Comparison of ENCODE assay signal across 20 cellular contexts in genomic region chr5:9194509-9194908, GRCh38.
DNase-seq lines count a peak whose midpoint lies in the region; ATAC-seq and TF ChIP-seq lines count a peak whose summit lies in the region.
"Had no signal": no experiment of that assay in that cellular context is flagged by ENCODE, and none has a peak within 500 bp of the region (broad histone marks: within the 10 kb centered on the region; RNA-seq: fewer than 3 reads in every experiment).

No MANE protein-coding gene starts in this region.

- H3K4me3 ChIP-seq in SK-N-SH (ENCODE audit: low read depth in 2 of 2, low read length in 1 of 2) (no peak overlapping the region), fibroblast of mammary gland (ENCODE audit: control insufficient read depth, low read depth, low read length) (no peak overlapping the region), prostate gland (no peak overlapping the region)
- H3K4me3 ChIP-seq: colonic mucosa had no signal

- H3K27ac ChIP-seq in SK-N-SH (ENCODE audit: low read depth in 2 of 2, low read length in 1 of 2), result peak overlapping the region in 1 of 2 experiments; percentile 58; a peak in 1 of 4 replicates
- H3K27ac ChIP-seq in prostate gland, result no peak overlapping the region
- H3K27ac ChIP-seq: colonic mucosa, parathyroid adenoma had no signal

- no peaks in the 10 kb centered on the region for H3K36me3 ChIP-seq in SK-N-SH (replicated peaks in 1 of 2; ENCODE audit: control insufficient read depth in 1 of 2, insufficient read depth in 2 of 2, low read length in 1 of 2)
- H3K36me3 ChIP-seq in prostate gland, result no peaks in the 10 kb centered on the region
- H3K36me3 ChIP-seq: colonic mucosa had no signal

- H3K4me2 ChIP-seq in SK-N-SH, result no peak overlapping the region

- ATAC-seq in GM21619 (IDR thresholded peaks at IDR 0.05; ENCODE audit: unreplicated experiment), result no peak
- ATAC-seq: left colon, Panc1 had no signal

- H3K4me1 ChIP-seq in SK-N-SH (ENCODE audit: control insufficient read depth in 1 of 2, insufficient read depth in 2 of 2, low read depth in 1 of 2, low read length in 1 of 2) (peaks cover 0 to 4% of the 10 kb centered on the region in 2 experiments; a peak in 2 of 4 replicates), prostate gland (replicated peaks) (no peaks in the 10 kb centered on the region)
- H3K4me1 ChIP-seq: colonic mucosa, parathyroid adenoma had no signal

- H3K27me3 ChIP-seq in SK-N-SH (ENCODE audit: insufficient read depth) (no peaks in the 10 kb centered on the region), prostate gland (replicated peaks; ENCODE audit: insufficient read depth) (no peaks in the 10 kb centered on the region)
- H3K27me3 ChIP-seq: colonic mucosa had no signal

- H3K79me2 ChIP-seq in SK-N-SH (ENCODE audit: insufficient read depth), result no peaks in the 10 kb centered on the region
- H3K79me2 ChIP-seq: parathyroid adenoma had no signal

- no peak for TF ChIP-seq POLR2A in prostate gland (IDR thresholded peaks at IDR 0.05)

- H4K20me1 ChIP-seq in SK-N-SH (ENCODE audit: insufficient read depth), result no peaks in the 10 kb centered on the region

- no peaks in the 10 kb centered on the region for H3K9me2 ChIP-seq in SK-N-SH

- no peak overlapping the region for H2AFZ ChIP-seq in SK-N-SH (ENCODE audit: low read depth)
- H2AFZ ChIP-seq: parathyroid adenoma had no signal

- no peak for TF ChIP-seq RAD21 in SK-N-SH (IDR thresholded peaks at IDR 0.05; ENCODE audit: low read length)

- no peaks in the 10 kb centered on the region for H3F3A ChIP-seq in SK-N-SH (replicated peaks; ENCODE audit: insufficient read depth)

- TF ChIP-seq CTCF in SK-N-SH (IDR thresholded peaks at IDR 0.05) (no peak), fibroblast of mammary gland (conservative IDR thresholded peaks at IDR 0.05; ENCODE audit: control insufficient read depth, insufficient read depth, low read depth, low read length) (no peak), prostate gland (IDR thresholded peaks at IDR 0.05) (no peak)

- no peak overlapping the region for H3K9ac ChIP-seq in SK-N-SH
- H3K9ac ChIP-seq: parathyroid adenoma had no signal

- POLR2A ChIA-PET in SK-N-SH (lab: Yijun Ruan, JAX), result interaction anchor here (0.6 kb wide), 1 partner anchor 990 kb away, joined by 4 read pairs; no protein-coding TSS in a partner anchor

- 24% methylated on average over 3 of the region's 3 CpGs for WGBS in SK-N-SH (ENCODE audit: low lambda C conversion rate)
- 22% methylated on average over 3 of the region's 3 CpGs for WGBS in prostate gland

- peak in 1 of 2 experiments; percentile 28; a peak in 1 of 4 replicates for TF ChIP-seq EP300 in SK-N-SH (IDR thresholded peaks at IDR 0.05; ENCODE audit: borderline replicate concordance in 1 of 2, low read depth in 1 of 2, low read length in 1 of 2)

- CTCF ChIA-PET in SK-N-SH (lab: Yijun Ruan, JAX), result interaction anchor here (0.6 to 2.6 kb wide), 3 partner anchors 10 to 626 kb away, joined by 3 to 11 read pairs (median 4); no protein-coding TSS in a partner anchor

- intact Hi-C loops in prostate gland (cut with DNase I), result no loop called here

- peak; percentile 24 for DNase-seq in DMS79 treated with DMSO at 0.1 percent for 48 hours (lab: John Stamatoyannopoulos, UW)
- DNase-seq in SK-N-SH, result peak; percentile 45
- DNase-seq in fibroblast of mammary gland (ENCODE audit: low read depth), result peak; percentile 73
- peak; percentile 15 for DNase-seq in prostate gland (ENCODE audit: low spot score)
- no peak for DNase-seq in activated CD4-positive, alpha-beta T cell treated with anti-CD3 and anti-CD28 coated beads for 48 hours
- no peak for DNase-seq in GM19240 (ENCODE audit: insufficient read length, low spot score)
- DNase-seq in NOMO-1 (lab: John Stamatoyannopoulos, UW; ENCODE audit: unreplicated experiment in 2 of 2), result no peak
- DNase-seq: activated CD4-positive, alpha-beta memory T cell treated with anti-CD3 and anti-CD28 coated beads, Interleukin-2, amount 10 ng/mL, durations not matched to agents 7 days and 5 days; C1 segment of cervical spinal cord; colonic mucosa; DMS153; erythroblast; H7; left colon; MM.1S; NCI-H2029 treated with DMSO at 0.1 percent for 48 hours; NCI-H526 treated with DMSO at 0.1 percent for 48 hours had no signal

- H3K9me3 ChIP-seq in SK-N-SH (no peaks in the 10 kb centered on the region), prostate gland (no peaks in the 10 kb centered on the region)
- H3K9me3 ChIP-seq: colonic mucosa had no signal

TF ChIP-seq in SK-N-SH, 30 proteins besides CTCF, POLR2A, EP300 and RAD21:
- TF ChIP-seq NFIC (IDR thresholded peaks at IDR 0.05; ENCODE audit: borderline replicate concordance), result 0 out of 2 replicates have a peak, but pooled peaks have one; percentile 18
- peak; percentile 81 for TF ChIP-seq RCOR1 (IDR thresholded peaks at IDR 0.05; ENCODE audit: low read length)
- no peak for TF ChIP-seq GABPA (IDR thresholded peaks at IDR 0.05; ENCODE audit: low read depth)
- peak; percentile 13; the same call in 1 of the 2 replicates for TF ChIP-seq TCF12 (IDR thresholded peaks at IDR 0.05)
- no peak for TF ChIP-seq MAX (IDR thresholded peaks at IDR 0.05; ENCODE audit: low read depth)
- no peak for TF ChIP-seq GATA2 (CRISPR knock-in tag; IDR thresholded peaks at IDR 0.05)
- no peak for TF ChIP-seq ZBTB33 (IDR thresholded peaks at IDR 0.05; ENCODE audit: borderline replicate concordance, low read depth)

Comparison
In these comparisons a context has a peak if more than half of its experiments do, and no peak if none do; other contexts are left out.
1. DNase-seq: peak in DMS79 treated with DMSO at 0.1 percent for 48 hours (single experiment), SK-N-SH (single experiment), fibroblast of mammary gland (single experiment) and prostate gland (single experiment); none in activated CD4-positive, alpha-beta T cell treated with anti-CD3 and anti-CD28 coated beads for 48 hours (single experiment), GM19240 (single experiment) and NOMO-1 (0 of 2).